Comparison of ENCODE assay signal across 16 cellular contexts in genomic region chr1:207903053-207903452, GRCh38. TPM values are rescaled to one million over a fixed set of nuclear protein-coding genes. Genes with fewer than 3 reads are reported as not detected.
"Had no signal": no experiment of that assay in that cellular context is flagged by ENCODE, and none has a peak within 500 bp of the region (broad histone marks: within the 10 kb centered on the region; RNA-seq: fewer than 3 reads in every experiment).

No MANE protein-coding gene starts in this region.

- ATAC-seq: body of pancreas; foreskin keratinocyte; mucosa of descending colon; natural killer cell treated with Interleukin-12 subunit alpha and Interleukin-12 subunit beta and Interleukin-15 and Interleukin-18, amount 100 ng/mL, for 72 hours; upper lobe of right lung had no signal

- DNase-seq: activated CD4-positive, alpha-beta T cell treated with anti-CD3 and anti-CD28 coated beads, Interleukin-2, amount 50 U/mL, for 4 hours; activated CD4-positive, CD25-positive, alpha-beta regulatory T cell treated with anti-CD3 and anti-CD28 coated beads, Interleukin-2, amount 50 U/mL, for 72 hours; amygdala; body of pancreas; central memory CD4-positive, alpha-beta T cell; colonic mucosa; left cardiac atrium; mucosa of descending colon; nucleus accumbens; T-helper 1 cell; upper lobe of right lung had no signal

- H3K4me1 ChIP-seq: body of pancreas, colonic mucosa, foreskin keratinocyte, upper lobe of right lung had no signal

- H3K36me3 ChIP-seq: colonic mucosa, thoracic aorta, upper lobe of right lung had no signal

- H3K4me3 ChIP-seq: body of pancreas, colonic mucosa, mucosa of descending colon, SK-N-MC, thoracic aorta, upper lobe of right lung had no signal

- H3K9me3 ChIP-seq: body of pancreas, colonic mucosa, mucosa of descending colon, thoracic aorta, upper lobe of right lung had no signal

- H3K27ac ChIP-seq: body of pancreas, colonic mucosa, foreskin keratinocyte, SK-N-MC, upper lobe of right lung had no signal

- H3K27me3 ChIP-seq: body of pancreas, colonic mucosa, foreskin keratinocyte, upper lobe of right lung had no signal

RNA-seq across cellular contexts. Expression of gene CD34, which starts 7.9 kb away (rescaled TPM):
- total RNA-seq: activated T-helper 2 cell treated with anti-CD3 and anti-CD28 coated beads, Interferon-gamma antibody, Interleukin-2, Interleukin-4, amounts not matched to agents 10 μg/mL and 5 μg/mL and 100 μg/mL, durations not matched to agents 14 hours and 24 hours and 36 hours; natural killer cell treated with Interleukin-12 subunit alpha and Interleukin-12 subunit beta and Interleukin-15 and Interleukin-18, amount 100 ng/mL, for 72 hours had no signal
